ENCODE assay signal across 8 cellular contexts in genomic region chr22:19718255-19719054, GRCh38. TPM values are rescaled to one million over a fixed set of nuclear protein-coding genes. Genes with fewer than 3 reads are reported as not detected.
DNase-seq lines count a peak whose midpoint lies in the region; ATAC-seq and TF ChIP-seq lines count a peak whose summit lies in the region.

No MANE protein-coding gene starts in this region.

- POLR2A ChIA-PET in CD8-positive, alpha-beta memory T cell (lab: Charles Lee) = no interaction called here

- ATAC-seq in naive B cell (ENCODE audit: low read depth in 2 of 2) = peak; percentile 21 to 29

- no peak for DNase-seq in CD8-positive, alpha-beta memory T cell
- DNase-seq in dermis blood vessel endothelial cell = peak; percentile 13
- DNase-seq in naive B cell = no peak
- DNase-seq in GM10266 (ENCODE audit: extremely low spot score) = no peak
- DNase-seq in putamen (ENCODE audit: low spot score) = no peak
- no peak for DNase-seq in DMS53 treated with DMSO at 0.1 percent for 48 hours (lab: John Stamatoyannopoulos, UW; ENCODE audit: unreplicated experiment)
- no peak for DNase-seq in RPMI8226

- H3K4me1 ChIP-seq in CD8-positive, alpha-beta memory T cell (ENCODE audit: insufficient read depth, low read length) = peaks cover 27% of the 10 kb centered on the region
- H3K4me1 ChIP-seq in HUES48 (ENCODE audit: control insufficient read depth, insufficient read depth, low read length) = peaks cover 11% of the 10 kb centered on the region

- no peak overlapping the region for H3K27ac Mint-ChIP-seq in CD8-positive, alpha-beta memory T cell
- H3K27ac Mint-ChIP-seq in naive B cell = no peak overlapping the region

- peaks cover 4 to 20% (median 11%) of the 10 kb centered on the region in 3 donors for H3K4me1 Mint-ChIP-seq in CD8-positive, alpha-beta memory T cell
- H3K4me1 Mint-ChIP-seq in naive B cell = peaks cover 11 to 20% (median 15%) of the 10 kb centered on the region in 3 donors

- no peak overlapping the region for H3K4me3 Mint-ChIP-seq in CD8-positive, alpha-beta memory T cell
- peak overlapping the region in 1 of 8 donors; percentile 45 for H3K4me3 Mint-ChIP-seq in naive B cell

- H3K4me3 ChIP-seq in CD8-positive, alpha-beta memory T cell (ENCODE audit: low read length) = peak overlapping the region; percentile 51
- peak overlapping the region; percentile 60 for H3K4me3 ChIP-seq in HUES48 (ENCODE audit: low read depth, low read length)

- CTCF ChIA-PET in CD8-positive, alpha-beta memory T cell (lab: Charles Lee) = no interaction called here

- no peaks in the 10 kb centered on the region for H3K36me3 Mint-ChIP-seq in CD8-positive, alpha-beta memory T cell
- no peaks in the 10 kb centered on the region for H3K36me3 Mint-ChIP-seq in naive B cell

- peaks cover 7% of the 10 kb centered on the region for H3K36me3 ChIP-seq in CD8-positive, alpha-beta memory T cell (ENCODE audit: insufficient read depth, low read length)
- no peaks in the 10 kb centered on the region for H3K36me3 ChIP-seq in HUES48 (ENCODE audit: control insufficient read depth, insufficient read depth, low read length)

- H3K9me3 ChIP-seq in CD8-positive, alpha-beta memory T cell (ENCODE audit: low read length) = no peaks in the 10 kb centered on the region
- no peaks in the 10 kb centered on the region for H3K9me3 ChIP-seq in HUES48 (ENCODE audit: control insufficient read depth, insufficient read depth, low read length)

- H3K9ac ChIP-seq in HUES48 (ENCODE audit: low read depth, low read length) = no peak overlapping the region

- no peaks in the 10 kb centered on the region for H3K9me3 Mint-ChIP-seq in CD8-positive, alpha-beta memory T cell
- peaks cover 0 to 3% (median 0%) of the 10 kb centered on the region in 7 donors for H3K9me3 Mint-ChIP-seq in naive B cell

- H3K27ac ChIP-seq in CD8-positive, alpha-beta memory T cell (ENCODE audit: low read depth, low read length) = peak overlapping the region; percentile 72
- H3K27ac ChIP-seq in HUES48 (ENCODE audit: low read depth, low read length) = no peak overlapping the region

- no peak for TF ChIP-seq CTCF in GM10266 (IDR thresholded peaks at IDR 0.05; ENCODE audit: control insufficient read depth, insufficient read depth, low read depth, missing control alignments)

- peaks cover 18 to 45% of the 10 kb centered on the region in 2 donors for H3K27me3 Mint-ChIP-seq in CD8-positive, alpha-beta memory T cell
- H3K27me3 Mint-ChIP-seq in naive B cell = peaks cover 6 to 74% (median 37%) of the 10 kb centered on the region in 3 donors

- H3K27me3 ChIP-seq in CD8-positive, alpha-beta memory T cell (ENCODE audit: insufficient read depth, low read length, poor library complexity, severe bottlenecking) = peaks cover 11% of the 10 kb centered on the region
- H3K27me3 ChIP-seq in HUES48 (ENCODE audit: control insufficient read depth, insufficient read depth, low read length) = peaks cover 95% of the 10 kb centered on the region

RNA-seq across cellular contexts. Expression of gene SEPTIN5, which starts 4.2 kb away (rescaled TPM):
- under 1 TPM; 0.20 to 0.38 TPM for total RNA-seq in CD8-positive, alpha-beta memory T cell
- polyA plus RNA-seq in CD8-positive, alpha-beta memory T cell = not detected
- 25.3 and 29.3 TPM in 2 replicates for total RNA-seq in dermis blood vessel endothelial cell
- 1 to 10 TPM in 3 of 6 donors, under 1 TPM in 2, not detected in 1; 0.38 to 1.6 (median 1.0) TPM for polyA plus RNA-seq in naive B cell (ENCODE audit: low read depth in 6 of 6)

RNA-seq across cellular contexts. Expression of gene GP1BB, which starts 4.9 kb away (rescaled TPM):
- not detected for total RNA-seq in CD8-positive, alpha-beta memory T cell
- polyA plus RNA-seq in CD8-positive, alpha-beta memory T cell = not detected
- total RNA-seq in dermis blood vessel endothelial cell = 5.3 and 5.4 TPM in 2 replicates
- polyA plus RNA-seq in naive B cell (ENCODE audit: low read depth in 6 of 6) = 1 to 10 TPM in 5 of 6 donors, under 1 TPM in 1; 0.38 to 6.2 (median 4.0) TPM

RNA-seq across cellular contexts. Expression of gene TBX1, which starts 42.1 kb away (rescaled TPM):
- total RNA-seq in CD8-positive, alpha-beta memory T cell = not detected
- polyA plus RNA-seq in CD8-positive, alpha-beta memory T cell = not detected
- 69.6 and 73.2 TPM in 2 replicates for total RNA-seq in dermis blood vessel endothelial cell
- not detected for polyA plus RNA-seq in naive B cell (ENCODE audit: low read depth in 6 of 6)

Comparison
In these comparisons a context has a peak if more than half of its experiments do, and no peak if none do; other contexts are left out.
1. RNA of gene SEPTIN5, which starts 4.2 kb away (total RNA-seq): 25.3 to 29.3 TPM in dermis blood vessel endothelial cell; 0.20 to 0.38 TPM in CD8-positive, alpha-beta memory T cell; every median in the first group is over 10 times any median in the second.
2. RNA of gene TBX1, which starts 42.1 kb away (total RNA-seq): 69.6 to 73.2 TPM in dermis blood vessel endothelial cell; not detected in CD8-positive, alpha-beta memory T cell; every median in the first group is over 10 times any median in the second.